In genomic region chr18:13216732-13217465, GRCh38 we compare ENCODE assay signal across 8 cellular contexts. TPM values are rescaled to one million over a fixed set of nuclear protein-coding genes. Genes with fewer than 3 reads are reported as not detected.
DNase-seq lines count a peak whose midpoint lies in the region; ATAC-seq and TF ChIP-seq lines count a peak whose summit lies in the region.

No MANE protein-coding gene starts in this region.

- DNase-seq in Peyer's patch: peak in 2 of 3 donors; percentile 62 to 76
- peak; percentile 58 for DNase-seq in activated naive CD8-positive, alpha-beta T cell treated with anti-CD3 and anti-CD28 coated beads, Interleukin-2, amount 50 U/mL, for 24 hours
- DNase-seq in smooth muscle cell (lab: John Stamatoyannopoulos, UW; ENCODE audit: unreplicated experiment): peak; percentile 60
- DNase-seq in HCEC 1CT: no peak

- H3K9ac ChIP-seq in BLaER1: peak overlapping the region; percentile 93
- peak overlapping the region; percentile 86 for H3K9ac ChIP-seq in smooth muscle cell (ENCODE audit: low read depth)

- H3K36me3 Mint-ChIP-seq in activated naive CD8-positive, alpha-beta T cell treated with anti-CD3 and anti-CD28 coated beads, Interleukin-2, amount 50 U/mL, for 24 hours (ENCODE audit: low read depth): no peaks in the 10 kb centered on the region

- peaks cover 19% of the 10 kb centered on the region for H3F3A ChIP-seq in smooth muscle cell (ENCODE audit: low read depth)

- no peak for TF ChIP-seq POLR2A in Peyer's patch (IDR thresholded peaks at IDR 0.05)

- 7% methylated on average over 34 of the region's 59 CpGs for WGBS in smooth muscle cell (ENCODE audit: low lambda C conversion rate)

- H3K27me3 ChIP-seq in BLaER1: no peaks in the 10 kb centered on the region
- no peaks in the 10 kb centered on the region for H3K27me3 ChIP-seq in Peyer's patch
- no peaks in the 10 kb centered on the region for H3K27me3 ChIP-seq in smooth muscle cell (ENCODE audit: low read depth)

- ATAC-seq in GM21526 (IDR thresholded peaks at IDR 0.05; ENCODE audit: low FRiP score, unreplicated experiment) (peak; percentile 48), HG03469 (IDR thresholded peaks at IDR 0.05; ENCODE audit: unreplicated experiment) (no peak)
- ATAC-seq in activated naive CD8-positive, alpha-beta T cell treated with anti-CD3 and anti-CD28 coated beads, Interleukin-2, amount 50 U/mL, for 24 hours: peak; percentile 63

- H2AFZ ChIP-seq in smooth muscle cell (ENCODE audit: low read depth): no peak overlapping the region

- H4K20me1 ChIP-seq in BLaER1: peaks cover 19% of the 10 kb centered on the region
- H4K20me1 ChIP-seq in smooth muscle cell (ENCODE audit: low read depth): no peaks in the 10 kb centered on the region

- peak overlapping the region; percentile 93 for H3K27ac ChIP-seq in BLaER1
- peak overlapping the region; percentile 74 to 92 (median 82) for H3K27ac ChIP-seq in Peyer's patch
- peak overlapping the region; percentile 94 for H3K27ac ChIP-seq in smooth muscle cell (ENCODE audit: low read depth)

- no peaks in the 10 kb centered on the region for H3K9me3 Mint-ChIP-seq in activated naive CD8-positive, alpha-beta T cell treated with anti-CD3 and anti-CD28 coated beads, Interleukin-2, amount 50 U/mL, for 24 hours

- H3K4me1 Mint-ChIP-seq in activated naive CD8-positive, alpha-beta T cell treated with anti-CD3 and anti-CD28 coated beads, Interleukin-2, amount 50 U/mL, for 24 hours: peaks cover 39% of the 10 kb centered on the region

- peak overlapping the region; percentile 58 for H3K27ac Mint-ChIP-seq in activated naive CD8-positive, alpha-beta T cell treated with anti-CD3 and anti-CD28 coated beads, Interleukin-2, amount 50 U/mL, for 24 hours

- peaks cover 30% of the 10 kb centered on the region for H3K79me2 ChIP-seq in smooth muscle cell (ENCODE audit: low read depth)

- TF ChIP-seq CTCF in Peyer's patch (IDR thresholded peaks at IDR 0.05) (peak in 3 of 6 experiments; percentile 40 to 52 (median 47)), smooth muscle cell (IDR thresholded peaks at IDR 0.05; ENCODE audit: borderline replicate concordance, insufficient read depth, poor library complexity, severe bottlenecking) (peak; percentile 20)

- H3K4me3 Mint-ChIP-seq in activated naive CD8-positive, alpha-beta T cell treated with anti-CD3 and anti-CD28 coated beads, Interleukin-2, amount 50 U/mL, for 24 hours: peak overlapping the region; percentile 80

- H3K4me1 ChIP-seq in BLaER1: peaks cover 65% of the 10 kb centered on the region
- peaks cover 0 to 37% (median 9%) of the 10 kb centered on the region in 4 donors for H3K4me1 ChIP-seq in Peyer's patch
- peaks cover 17% of the 10 kb centered on the region for H3K4me1 ChIP-seq in smooth muscle cell (ENCODE audit: low read depth)

- peak overlapping the region; percentile 97 for H3K4me2 ChIP-seq in BLaER1
- H3K4me2 ChIP-seq in smooth muscle cell: peak overlapping the region; percentile 89

- H3K4me3 ChIP-seq in BLaER1 (peak overlapping the region; percentile 96), Peyer's patch (peak overlapping the region; percentile 59 to 95 (median 82)), iPS-18c (ENCODE audit: insufficient read depth, low read depth, low read length) (peak overlapping the region; percentile 68; the same call in 1 of the 2 replicates), smooth muscle cell (peak overlapping the region; percentile 81)

- H3K36me3 ChIP-seq in BLaER1: no peaks in the 10 kb centered on the region
- H3K36me3 ChIP-seq in Peyer's patch: no peaks in the 10 kb centered on the region
- no peaks in the 10 kb centered on the region for H3K36me3 ChIP-seq in smooth muscle cell (ENCODE audit: low read depth)

- peaks cover 41% of the 10 kb centered on the region for H3K27me3 Mint-ChIP-seq in activated naive CD8-positive, alpha-beta T cell treated with anti-CD3 and anti-CD28 coated beads, Interleukin-2, amount 50 U/mL, for 24 hours

- H3K9me3 ChIP-seq in BLaER1 (no peaks in the 10 kb centered on the region), Peyer's patch (no peaks in the 10 kb centered on the region), iPS-18c (ENCODE audit: control insufficient read depth, insufficient read depth, low read length) (no peaks in the 10 kb centered on the region), smooth muscle cell (replicated peaks; ENCODE audit: low read depth) (no peaks in the 10 kb centered on the region)

RNA-seq across cellular contexts. Expression of gene LDLRAD4, which starts 1.7 kb away (rescaled TPM):
- total RNA-seq in Peyer's patch: 100 to 1,000 TPM in 1 of 4 donors, 10 to 100 TPM in 3; 24.8 to 128 (median 50.0) TPM
- 36.2 and 41.1 TPM in 2 replicates for total RNA-seq in smooth muscle cell
- 40.9 and 48.3 TPM in 2 replicates for polyA plus RNA-seq in smooth muscle cell
